ENCODE assay signal across 11 cellular contexts in genomic region chr3:159798951-159799350, GRCh38. TPM values are rescaled to one million over a fixed set of nuclear protein-coding genes. Genes with fewer than 3 reads are reported as not detected.
A peak's percentile ranks its signal among the peaks of the same experiment; 100 is the strongest.
DNase-seq lines count a peak whose midpoint lies in the region; ATAC-seq and TF ChIP-seq lines count a peak whose summit lies in the region.
"Had no signal": no experiment of that assay in that cellular context is flagged by ENCODE, and none has a peak within 500 bp of the region (broad histone marks: within the 10 kb centered on the region; RNA-seq: fewer than 3 reads in every experiment).

No MANE protein-coding gene starts in this region.

- no peaks in the 10 kb centered on the region for H3K9me3 ChIP-seq in esophagus muscularis mucosa
- no peaks in the 10 kb centered on the region for H3K9me3 ChIP-seq in muscle layer of colon (ENCODE audit: low read length)

- H3K9me3 Mint-ChIP-seq in activated CD8-positive, alpha-beta T cell treated with anti-CD3 and anti-CD28 coated beads for 36 hours = no peaks in the 10 kb centered on the region

- 65% methylated on average over 2 of the region's 2 CpGs for WGBS in esophagus muscularis mucosa

- no peak overlapping the region for H3K4me3 Mint-ChIP-seq in activated CD8-positive, alpha-beta T cell treated with anti-CD3 and anti-CD28 coated beads for 36 hours

- CTCF ChIA-PET in AG04449 (lab: Yijun Ruan, JAX) = interaction anchor here (0.8 to 4.2 kb wide), 6 partner anchors 9 to 178 kb away, joined by 3 to 13 read pairs (median 4); no protein-coding TSS in a partner anchor
- CTCF ChIA-PET in activated CD8-positive, alpha-beta T cell treated with anti-CD3 and anti-CD28 coated beads for 36 hours (lab: Charles Lee) = interaction anchor here (0.6 kb wide), 1 partner anchor 1161 kb away, joined by 3 read pairs; no protein-coding TSS in a partner anchor

- no peaks in the 10 kb centered on the region for H3K36me3 Mint-ChIP-seq in activated CD8-positive, alpha-beta T cell treated with anti-CD3 and anti-CD28 coated beads for 36 hours (ENCODE audit: low read depth)

- H3K27ac Mint-ChIP-seq in activated CD8-positive, alpha-beta T cell treated with anti-CD3 and anti-CD28 coated beads for 36 hours = no peak overlapping the region

- intact Hi-C loops in esophagus muscularis mucosa (cut with DNase I) = no loop called here
- intact Hi-C loops in activated CD8-positive, alpha-beta T cell treated with anti-CD3 and anti-CD28 coated beads for 36 hours (cut with micrococcal nuclease) = no loop called here

- TF ChIP-seq POLR2A in esophagus muscularis mucosa (IDR thresholded peaks at IDR 0.05; ENCODE audit: low read depth) = no peak

- no peak for TF ChIP-seq CTCF in AG04449 (IDR thresholded peaks at IDR 0.05; ENCODE audit: insufficient read depth, low read length, missing control alignments)
- TF ChIP-seq CTCF in esophagus muscularis mucosa (IDR thresholded peaks at IDR 0.05) = no peak
- no peak for TF ChIP-seq CTCF in activated CD8-positive, alpha-beta T cell treated with anti-CD3 and anti-CD28 coated beads for 36 hours (IDR thresholded peaks at IDR 0.05)

- H3K27me3 Mint-ChIP-seq in activated CD8-positive, alpha-beta T cell treated with anti-CD3 and anti-CD28 coated beads for 36 hours = peaks cover 8% of the 10 kb centered on the region

- H3K27ac ChIP-seq in esophagus muscularis mucosa (replicated peaks in 1 of 4) = peak overlapping the region; percentile 85 to 90 (median 87)
- peak overlapping the region; percentile 68 for H3K27ac ChIP-seq in muscle layer of colon (ENCODE audit: low read depth, low read length)

- POLR2A ChIA-PET in AG04449 (lab: Yijun Ruan, JAX) = no interaction called here
- POLR2A ChIA-PET in activated CD8-positive, alpha-beta T cell treated with anti-CD3 and anti-CD28 coated beads for 36 hours (lab: Charles Lee) = no interaction called here

- H3K4me3 ChIP-seq in AG04449 (ENCODE audit: low read depth, low read length) = no peak overlapping the region
- no peak overlapping the region for H3K4me3 ChIP-seq in esophagus muscularis mucosa
- no peak overlapping the region for H3K4me3 ChIP-seq in muscle layer of colon (ENCODE audit: low read depth in 1 of 2, low read length in 2 of 2)

- TF ChIP-seq EP300 in esophagus muscularis mucosa (IDR thresholded peaks at IDR 0.05) = peak; percentile 22

- DNase-seq in AG04449 (ENCODE audit: low read depth, low spot score) (peak; percentile 45), NCI-H226 (peak; percentile 82), esophagus muscularis mucosa (ENCODE audit: extremely low spot score) (no peak), activated gamma-delta T cell (lab: John Stamatoyannopoulos, UW) (no peak)
- no peak for DNase-seq in activated CD8-positive, alpha-beta T cell treated with anti-CD3 and anti-CD28 coated beads for 36 hours
- DNase-seq: activated effector memory CD4-positive, alpha-beta T cell treated with Interleukin-2 at 50 U/mL for 16 hours; NCI-H1694 treated with DMSO at 0.1 percent for 48 hours; right cardiac atrium had no signal

- H3K4me1 ChIP-seq in esophagus muscularis mucosa (peaks cover 69 to 100% (median 97%) of the 10 kb centered on the region in 4 donors), muscle layer of colon (ENCODE audit: insufficient read depth, low read length) (peaks cover 83% of the 10 kb centered on the region)

- H3K9ac ChIP-seq in muscle layer of colon (ENCODE audit: low read length) = no peak overlapping the region

- H3K36me3 ChIP-seq in esophagus muscularis mucosa = no peaks in the 10 kb centered on the region
- no peaks in the 10 kb centered on the region for H3K36me3 ChIP-seq in muscle layer of colon (ENCODE audit: insufficient read depth, low read length)

- no peaks in the 10 kb centered on the region for H3K27me3 ChIP-seq in esophagus muscularis mucosa
- H3K27me3 ChIP-seq in muscle layer of colon (ENCODE audit: control insufficient read depth in 1 of 2, insufficient read depth in 2 of 2, low read length in 2 of 2) = no peaks in the 10 kb centered on the region

- H3K4me1 Mint-ChIP-seq in activated CD8-positive, alpha-beta T cell treated with anti-CD3 and anti-CD28 coated beads for 36 hours (ENCODE audit: low read depth) = no peaks in the 10 kb centered on the region

- ATAC-seq in HG02870 (IDR thresholded peaks at IDR 0.05; ENCODE audit: unreplicated experiment) = no peak
- no peak for ATAC-seq in activated CD8-positive, alpha-beta T cell treated with anti-CD3 and anti-CD28 coated beads for 36 hours
- no peak for ATAC-seq in GM18519 (IDR thresholded peaks at IDR 0.05; ENCODE audit: low FRiP score, unreplicated experiment)

RNA-seq across cellular contexts. Expression of gene SCHIP1, which starts 40.7 kb away (rescaled TPM):
- total RNA-seq in esophagus muscularis mucosa = 10 to 100 TPM; 10.8 to 23.5 (median 14.3) TPM
- not detected for total RNA-seq in activated CD8-positive, alpha-beta T cell treated with anti-CD3 and anti-CD28 coated beads for 36 hours

Comparison
In these comparisons a context has a peak if more than half of its experiments do, and no peak if none do; other contexts are left out.
1. DNase-seq: peak in AG04449 (single experiment) and NCI-H226 (single experiment); none in esophagus muscularis mucosa (single experiment), activated gamma-delta T cell (single experiment) and activated CD8-positive, alpha-beta T cell treated with anti-CD3 and anti-CD28 coated beads for 36 hours (single experiment).
2. RNA of gene SCHIP1, which starts 40.7 kb away (total RNA-seq): 10.8 to 23.5 TPM in esophagus muscularis mucosa; not detected in activated CD8-positive, alpha-beta T cell treated with anti-CD3 and anti-CD28 coated beads for 36 hours; every median in the first group is over 4 times any median in the second.